8 cellular contexts compared by ENCODE assay signal in the genomic region with DNA sequence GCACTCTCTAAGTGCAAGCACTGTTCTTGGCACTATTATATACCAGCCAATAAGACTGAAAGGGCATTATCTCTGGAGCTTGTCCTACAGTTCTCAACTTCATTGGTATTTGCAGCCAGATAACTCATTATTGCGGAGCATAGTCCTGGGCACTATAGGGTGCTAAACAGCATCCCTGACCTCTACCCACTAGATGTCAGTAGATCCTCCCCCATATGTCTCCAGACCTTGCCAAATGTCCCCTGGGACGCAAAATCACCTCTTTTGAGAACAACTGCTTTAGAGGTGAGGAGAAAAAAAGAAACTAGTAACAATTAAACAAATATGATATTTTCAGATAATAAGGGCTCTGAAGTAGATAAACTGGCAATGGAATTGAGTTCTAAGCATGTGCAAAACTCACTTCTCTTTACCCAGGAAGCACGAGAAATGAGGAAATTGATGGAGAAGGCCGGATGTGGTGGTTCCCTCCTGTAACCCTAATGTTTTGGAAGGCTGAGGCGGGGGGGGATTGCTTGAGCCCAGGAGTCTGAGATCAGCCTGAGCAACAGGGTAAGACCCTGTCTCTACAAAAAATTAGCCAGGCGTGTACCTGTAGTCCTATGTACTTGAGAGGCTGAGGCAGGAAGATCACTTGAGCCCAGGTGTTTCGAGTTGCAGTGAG.
A peak's percentile ranks its signal among the peaks of the same experiment; 100 is the strongest.
DNase-seq lines count a peak whose midpoint lies in the region; ATAC-seq and TF ChIP-seq lines count a peak whose summit lies in the region.

No MANE protein-coding gene starts in this region.

- H3K4me3 Mint-ChIP-seq in activated naive CD8-positive, alpha-beta T cell treated with anti-CD3 and anti-CD28 coated beads for 36 hours: no peak overlapping the region
- H3K4me3 Mint-ChIP-seq in naive B cell: peak overlapping the region in 6 of 8 donors; percentile 7 to 81 (median 55)
- H3K4me3 Mint-ChIP-seq in Calu3 (ENCODE audit: low read depth, unreplicated experiment): no peak overlapping the region

- H3K27me3 Mint-ChIP-seq in activated naive CD8-positive, alpha-beta T cell treated with anti-CD3 and anti-CD28 coated beads for 36 hours: no peaks in the 10 kb centered on the region
- H3K27me3 Mint-ChIP-seq in naive B cell: no peaks in the 10 kb centered on the region
- no peaks in the 10 kb centered on the region for H3K27me3 Mint-ChIP-seq in Calu3 (ENCODE audit: unreplicated experiment)

- no peaks in the 10 kb centered on the region for H3K27me3 ChIP-seq in GM06990 (replicated peaks; ENCODE audit: control insufficient read depth, insufficient read depth, low read length)
- no peaks in the 10 kb centered on the region for H3K27me3 ChIP-seq in HL-60 (ENCODE audit: insufficient read depth, poor library complexity, severe bottlenecking)

- H3K4me3 ChIP-seq in GM06990 (replicated peaks; ENCODE audit: low read depth, low read length) (no peak overlapping the region), HL-60 (replicated peaks; ENCODE audit: insufficient read depth, low read length) (no peak overlapping the region)

- no peaks in the 10 kb centered on the region for H3K36me3 ChIP-seq in GM06990 (ENCODE audit: control insufficient read depth, insufficient read depth, low read length)

- H3K4me1 Mint-ChIP-seq in activated naive CD8-positive, alpha-beta T cell treated with anti-CD3 and anti-CD28 coated beads for 36 hours: peaks cover 61% of the 10 kb centered on the region
- peaks cover 35 to 58% (median 50%) of the 10 kb centered on the region in 3 donors for H3K4me1 Mint-ChIP-seq in naive B cell
- H3K4me1 Mint-ChIP-seq in Calu3 (ENCODE audit: low read depth, unreplicated experiment): peaks cover 9% of the 10 kb centered on the region

- H3K27ac ChIP-seq in HL-60 (replicated peaks): no peak overlapping the region

- peak overlapping the region; percentile 57 for H3K27ac Mint-ChIP-seq in activated naive CD8-positive, alpha-beta T cell treated with anti-CD3 and anti-CD28 coated beads for 36 hours
- H3K27ac Mint-ChIP-seq in naive B cell (peak overlapping the region in 4 of 6 donors; percentile 58 to 86 (median 77)), Calu3 (ENCODE audit: unreplicated experiment) (no peak overlapping the region)
- no peak overlapping the region for H3K27ac Mint-ChIP-seq in activated naive CD4-positive, alpha-beta T cell treated with anti-CD3 and anti-CD28 coated beads, Interleukin-2, amount 50 U/mL, for 72 hours

- intact Hi-C loops in Calu3 (cut with micrococcal nuclease; ENCODE audit: unreplicated experiment): loop anchor here (5.0 kb wide), 1 partner anchor 63 kb away; the partner anchor contains the start of gene FRMD4B

- no peak for DNase-seq in GM06990 (ENCODE audit: extremely low read depth, insufficient read length)
- peak; percentile 18 to 67 for DNase-seq in HL-60 (ENCODE audit: low read depth in 1 of 2, low spot score in 1 of 2)
- no peak for DNase-seq in activated naive CD8-positive, alpha-beta T cell treated with anti-CD3 and anti-CD28 coated beads for 36 hours
- peak; percentile 11 for DNase-seq in naive B cell
- no peak for DNase-seq in Calu3
- DNase-seq in activated naive CD4-positive, alpha-beta T cell treated with anti-CD3 and anti-CD28 coated beads, Interleukin-2, amount 50 U/mL, for 72 hours (ENCODE audit: low spot score in 2 of 2): no peak
- DNase-seq in NCI-H2107 treated with DMSO at 0.1 percent for 48 hours (lab: John Stamatoyannopoulos, UW; ENCODE audit: unreplicated experiment): no peak

- peak; percentile 63 for ATAC-seq in GM21360 (IDR thresholded peaks at IDR 0.05; ENCODE audit: unreplicated experiment)
- ATAC-seq in naive B cell (ENCODE audit: low read depth in 2 of 2): peak; percentile 48 to 49
- ATAC-seq in activated naive CD4-positive, alpha-beta T cell treated with anti-CD3 and anti-CD28 coated beads, Interleukin-2, amount 50 U/mL, for 72 hours: no peak

- CTCF ChIA-PET in Calu3 (lab: Charles Lee): interaction anchor here (0.6 kb wide), 1 partner anchor 98 kb away, joined by 3 read pairs; no protein-coding TSS in a partner anchor

- TF ChIP-seq CTCF in GM06990 (IDR thresholded peaks at IDR 0.05; ENCODE audit: insufficient read depth, low read length, poor library complexity, severe bottlenecking): peak; percentile 74
- peak; percentile 53 for TF ChIP-seq CTCF in HL-60 (IDR thresholded peaks at IDR 0.05; ENCODE audit: insufficient read depth, low read length)
- no peak for TF ChIP-seq CTCF in Calu3 (IDR thresholded peaks at IDR 0.05; ENCODE audit: unreplicated experiment)

- H3K36me3 Mint-ChIP-seq in activated naive CD8-positive, alpha-beta T cell treated with anti-CD3 and anti-CD28 coated beads for 36 hours: peaks cover 4% of the 10 kb centered on the region
- no peaks in the 10 kb centered on the region for H3K36me3 Mint-ChIP-seq in naive B cell
- H3K36me3 Mint-ChIP-seq in Calu3 (ENCODE audit: insufficient read depth, unreplicated experiment): no peaks in the 10 kb centered on the region
- peaks cover 0 to 9% of the 10 kb centered on the region in 2 donors for H3K36me3 Mint-ChIP-seq in activated naive CD4-positive, alpha-beta T cell treated with anti-CD3 and anti-CD28 coated beads, Interleukin-2, amount 50 U/mL, for 72 hours

- BruUV-seq in Calu3 (replicated peaks; lab: Mats Ljungman, UMichigan): no TSS peak

- no peaks in the 10 kb centered on the region for H3K9me3 Mint-ChIP-seq in activated naive CD8-positive, alpha-beta T cell treated with anti-CD3 and anti-CD28 coated beads for 36 hours
- H3K9me3 Mint-ChIP-seq in naive B cell (no peaks in the 10 kb centered on the region), Calu3 (ENCODE audit: low read depth, unreplicated experiment) (no peaks in the 10 kb centered on the region)
- H3K9me3 Mint-ChIP-seq in activated naive CD4-positive, alpha-beta T cell treated with anti-CD3 and anti-CD28 coated beads, Interleukin-2, amount 50 U/mL, for 72 hours: peaks cover 0 to 9% of the 10 kb centered on the region in 2 donors

Comparison
In these comparisons a context has a peak if more than half of its experiments do, and no peak if none do; other contexts are left out.
1. DNase-seq: peak in HL-60 (2 of 2) and naive B cell (single experiment); none in GM06990 (single experiment), activated naive CD8-positive, alpha-beta T cell treated with anti-CD3 and anti-CD28 coated beads for 36 hours (single experiment), Calu3 (single experiment), activated naive CD4-positive, alpha-beta T cell treated with anti-CD3 and anti-CD28 coated beads, Interleukin-2, amount 50 U/mL, for 72 hours (0 of 2) and NCI-H2107 treated with DMSO at 0.1 percent for 48 hours (single experiment).
2. ATAC-seq: peak in GM21360 (single experiment) and naive B cell (2 of 2); none in activated naive CD4-positive, alpha-beta T cell treated with anti-CD3 and anti-CD28 coated beads, Interleukin-2, amount 50 U/mL, for 72 hours (0 of 2).
3. H3K27ac Mint-ChIP-seq: peak in activated naive CD8-positive, alpha-beta T cell treated with anti-CD3 and anti-CD28 coated beads for 36 hours (single experiment) and naive B cell (4 of 6); none in Calu3 (single experiment) and activated naive CD4-positive, alpha-beta T cell treated with anti-CD3 and anti-CD28 coated beads, Interleukin-2, amount 50 U/mL, for 72 hours (0 of 2).
4. H3K4me3 Mint-ChIP-seq: peak in naive B cell (6 of 8); none in activated naive CD8-positive, alpha-beta T cell treated with anti-CD3 and anti-CD28 coated beads for 36 hours (single experiment) and Calu3 (single experiment).